In genomic region chr16:30948087-30948955, GRCh38 we compare ENCODE assay signal across 8 cellular contexts. TPM values are rescaled to one million over a fixed set of nuclear protein-coding genes. Genes with fewer than 3 reads are reported as not detected.
DNase-seq lines count a peak whose midpoint lies in the region; ATAC-seq and TF ChIP-seq lines count a peak whose summit lies in the region.

No MANE protein-coding gene starts in this region.

- intact Hi-C loops in activated CD4-positive, alpha-beta T cell treated with anti-CD3 and anti-CD28 coated beads, Interleukin-2, amount 10 ng/mL, durations not matched to agents 24 days and 14 days (cut with micrococcal nuclease), result no loop called here
- intact Hi-C loops in dorsolateral prefrontal cortex (cut with DNase I), result no loop called here

- peak overlapping the region; percentile 57 to 98 (median 83) for H3K4me3 ChIP-seq in dorsolateral prefrontal cortex

- H3K27me3 ChIP-seq in dorsolateral prefrontal cortex, result no peaks in the 10 kb centered on the region

- peak overlapping the region; percentile 70 for H3K27ac Mint-ChIP-seq in activated CD4-positive, alpha-beta T cell treated with anti-CD3 and anti-CD28 coated beads, Interleukin-2, amount 10 ng/mL, durations not matched to agents 24 days and 14 days
- peak overlapping the region; percentile 89 for H3K27ac Mint-ChIP-seq in stimulated activated memory B cell treated with anti-CD40 and anti-IgM and Interleukin-4, amounts not matched to agents 10 μg/mL and 1 μg/mL and 100 μg/mL, for 72 hours

- H3K9me3 Mint-ChIP-seq in activated CD4-positive, alpha-beta T cell treated with anti-CD3 and anti-CD28 coated beads, Interleukin-2, amount 10 ng/mL, durations not matched to agents 24 days and 14 days, result no peaks in the 10 kb centered on the region
- no peaks in the 10 kb centered on the region for H3K9me3 Mint-ChIP-seq in stimulated activated memory B cell treated with anti-CD40 and anti-IgM and Interleukin-4, amounts not matched to agents 10 μg/mL and 1 μg/mL and 100 μg/mL, for 72 hours

- DNase-seq in activated CD4-positive, alpha-beta T cell treated with anti-CD3 and anti-CD28 coated beads, Interleukin-2, amount 10 ng/mL, durations not matched to agents 24 days and 14 days, result peak; percentile 68
- DNase-seq in activated CD4-positive, alpha-beta T cell treated with anti-CD3 and anti-CD28 coated beads, Interleukin-2, amount 50 U/mL, for 1 hour, result no peak
- DNase-seq in SHP77 treated with DMSO at 0.1 percent for 48 hours (lab: John Stamatoyannopoulos, UW) (peak; percentile 45), dorsolateral prefrontal cortex (peak; percentile 66 to 98 (median 94)), left lobe of liver (ENCODE audit: low spot score) (peak; percentile 92), NK-92 (lab: John Stamatoyannopoulos, UW; ENCODE audit: unreplicated experiment) (no peak)

- TF ChIP-seq CTCF in dorsolateral prefrontal cortex (IDR thresholded peaks at IDR 0.05 in 54 of 56, conservative IDR thresholded peaks at IDR 0.05 in 2 of 56; ENCODE audit: low read depth in 1 of 56, partially characterized antibody in 56 of 56), result peak in 1 of 56 donors; percentile 6

- peak overlapping the region; percentile 85 for H3K4me3 Mint-ChIP-seq in activated CD4-positive, alpha-beta T cell treated with anti-CD3 and anti-CD28 coated beads, Interleukin-2, amount 10 ng/mL, durations not matched to agents 24 days and 14 days
- peak overlapping the region; percentile 97 for H3K4me3 Mint-ChIP-seq in stimulated activated memory B cell treated with anti-CD40 and anti-IgM and Interleukin-4, amounts not matched to agents 10 μg/mL and 1 μg/mL and 100 μg/mL, for 72 hours

- H3K36me3 Mint-ChIP-seq in activated CD4-positive, alpha-beta T cell treated with anti-CD3 and anti-CD28 coated beads, Interleukin-2, amount 10 ng/mL, durations not matched to agents 24 days and 14 days (ENCODE audit: low read depth), result peaks cover 12% of the 10 kb centered on the region
- peaks cover 29% of the 10 kb centered on the region for H3K36me3 Mint-ChIP-seq in stimulated activated memory B cell treated with anti-CD40 and anti-IgM and Interleukin-4, amounts not matched to agents 10 μg/mL and 1 μg/mL and 100 μg/mL, for 72 hours

- ATAC-seq in HG03354 (IDR thresholded peaks at IDR 0.05; ENCODE audit: poor library complexity, severe bottlenecking, unreplicated experiment) (peak; percentile 17), left lobe of liver (peak; percentile 50)
- peak; percentile 31 for ATAC-seq in stimulated activated memory B cell treated with anti-CD40 and anti-IgM and Interleukin-4, amounts not matched to agents 10 μg/mL and 1 μg/mL and 100 μg/mL, for 72 hours

- H3K4me1 Mint-ChIP-seq in activated CD4-positive, alpha-beta T cell treated with anti-CD3 and anti-CD28 coated beads, Interleukin-2, amount 10 ng/mL, durations not matched to agents 24 days and 14 days, result peaks cover 12% of the 10 kb centered on the region
- peaks cover 20% of the 10 kb centered on the region for H3K4me1 Mint-ChIP-seq in stimulated activated memory B cell treated with anti-CD40 and anti-IgM and Interleukin-4, amounts not matched to agents 10 μg/mL and 1 μg/mL and 100 μg/mL, for 72 hours

- peak overlapping the region; percentile 13 to 95 (median 84) for H3K27ac ChIP-seq in dorsolateral prefrontal cortex

- H3K27me3 Mint-ChIP-seq in activated CD4-positive, alpha-beta T cell treated with anti-CD3 and anti-CD28 coated beads, Interleukin-2, amount 10 ng/mL, durations not matched to agents 24 days and 14 days, result no peaks in the 10 kb centered on the region
- no peaks in the 10 kb centered on the region for H3K27me3 Mint-ChIP-seq in stimulated activated memory B cell treated with anti-CD40 and anti-IgM and Interleukin-4, amounts not matched to agents 10 μg/mL and 1 μg/mL and 100 μg/mL, for 72 hours

RNA-seq across cellular contexts. Expression of gene ORAI3, which starts 0.5 kb away (rescaled TPM):
- 11.8 and 12.7 TPM in 2 replicates for total RNA-seq in activated CD4-positive, alpha-beta T cell treated with anti-CD3 and anti-CD28 coated beads, Interleukin-2, amount 10 ng/mL, durations not matched to agents 24 days and 14 days
- 10 to 100 TPM in 42 of 120 experiments, 1 to 10 TPM in 78; 4.7 to 19.1 (median 9.1) TPM for total RNA-seq in dorsolateral prefrontal cortex
- 51.3 TPM for total RNA-seq in left lobe of liver

RNA-seq across cellular contexts. Expression of gene SETD1A, which starts 9.2 kb away (rescaled TPM):
- total RNA-seq in activated CD4-positive, alpha-beta T cell treated with anti-CD3 and anti-CD28 coated beads, Interleukin-2, amount 10 ng/mL, durations not matched to agents 24 days and 14 days, result 30.7 and 31.5 TPM in 2 replicates
- total RNA-seq in dorsolateral prefrontal cortex, result 10 to 100 TPM; 13.3 to 28.5 (median 17.9) TPM
- 8.2 TPM for total RNA-seq in left lobe of liver

RNA-seq across cellular contexts. Expression of gene FBXL19, which starts 24.9 kb away (rescaled TPM):
- 35.9 and 36.5 TPM in 2 replicates for total RNA-seq in activated CD4-positive, alpha-beta T cell treated with anti-CD3 and anti-CD28 coated beads, Interleukin-2, amount 10 ng/mL, durations not matched to agents 24 days and 14 days
- total RNA-seq in dorsolateral prefrontal cortex, result 10 to 100 TPM; 23.5 to 84.8 (median 52.1) TPM
- total RNA-seq in left lobe of liver, result 3.6 TPM

RNA-seq across cellular contexts. Expression of gene HSD3B7, which starts 36.7 kb away (rescaled TPM):
- total RNA-seq in activated CD4-positive, alpha-beta T cell treated with anti-CD3 and anti-CD28 coated beads, Interleukin-2, amount 10 ng/mL, durations not matched to agents 24 days and 14 days, result 2.9 and 3.2 TPM in 2 replicates
- total RNA-seq in dorsolateral prefrontal cortex (10 to 100 TPM in 9 of 120 experiments, 1 to 10 TPM in 111; 2.0 to 15.0 (median 4.4) TPM), left lobe of liver (71.5 TPM)

RNA-seq across cellular contexts. Expression of gene CTF1, which starts 51.9 kb away (rescaled TPM):
- 0.17 and 0.33 TPM in 2 replicates for total RNA-seq in activated CD4-positive, alpha-beta T cell treated with anti-CD3 and anti-CD28 coated beads, Interleukin-2, amount 10 ng/mL, durations not matched to agents 24 days and 14 days
- 1 to 10 TPM in 119 of 120 experiments, under 1 TPM in 1; 0.90 to 9.9 (median 3.1) TPM for total RNA-seq in dorsolateral prefrontal cortex
- total RNA-seq in left lobe of liver, result 0.58 TPM

Comparison
In these comparisons a context has a peak if more than half of its experiments do, and no peak if none do; other contexts are left out.
1. DNase-seq: peak in activated CD4-positive, alpha-beta T cell treated with anti-CD3 and anti-CD28 coated beads, Interleukin-2, amount 10 ng/mL, durations not matched to agents 24 days and 14 days (single experiment), SHP77 treated with DMSO at 0.1 percent for 48 hours (single experiment), dorsolateral prefrontal cortex (10 of 10) and left lobe of liver (single experiment); none in activated CD4-positive, alpha-beta T cell treated with anti-CD3 and anti-CD28 coated beads, Interleukin-2, amount 50 U/mL, for 1 hour (single experiment) and NK-92 (single experiment).
2. Peak in every context shown above with its lines, with median percentiles within 50 percentile points of each other: ATAC-seq.